ENCODE assay signal across 35 cellular contexts in genomic region chr3:164812042-164812441, GRCh38.
"Had no signal": no experiment of that assay in that cellular context is flagged by ENCODE, and none has a peak within 500 bp of the region (broad histone marks: within the 10 kb centered on the region; RNA-seq: fewer than 3 reads in every experiment).

No MANE protein-coding gene starts in this region.

- H3K4me3 ChIP-seq: MG63 had no signal

- H3K36me3 ChIP-seq: MG63 had no signal

- DNase-seq: Karpas-422, Kasumi-1, MG63, MM.1S, MV-4-11, NCI-H1048, NCI-H1092, NCI-H1092 treated with DMSO at 0.1 percent for 48 hours, NCI-H1105, NCI-H1105 treated with DMSO at 0.1 percent for 48 hours, NCI-H1417, NCI-H1417 treated with DMSO at 0.1 percent for 48 hours, NCI-H1436, NCI-H1436 treated with DMSO at 0.1 percent for 48 hours, NCI-H146, NCI-H1694, NCI-H1694 treated with DMSO at 0.1 percent for 48 hours, NCI-H187, NCI-H187 treated with DMSO at 0.1 percent for 48 hours, NCI-H1930, NCI-H2029, NCI-H2029 treated with DMSO at 0.1 percent for 48 hours, NCI-H2081, NCI-H2081 treated with DMSO at 0.1 percent for 48 hours, NCI-H2107, NCI-H2171, NCI-H2227 treated with DMSO at 0.1 percent for 48 hours, NCI-H226, NCI-H345, NCI-H446, NCI-H446 treated with DMSO at 0.1 percent for 48 hours, NCI-H510A, NCI-H510A treated with DMSO at 0.1 percent for 48 hours, NCI-H524, NCI-H524 treated with DMSO at 0.1 percent for 48 hours had no signal

- H3K9me3 ChIP-seq: MG63 had no signal

- H3K27me3 ChIP-seq: MG63 had no signal
